ENCODE assay signal across 1 cellular context in genomic region chr7:135917721-135918120, GRCh38.
TF ChIP-seq lines count a peak whose summit lies in the region.

No MANE protein-coding gene starts in this region.

TF ChIP-seq in K562, 482 proteins besides CTCF, POLR2A, EP300 and RAD21 (continued from another document):
- peak; percentile 44; the same call in 1 of the 2 replicates for TF ChIP-seq IRF9 (tag; IDR thresholded peaks at IDR 0.05)
- peak; percentile 32; the same call in 1 of the 2 replicates for TF ChIP-seq USF1 (CRISPR knock-in tag; IDR thresholded peaks at IDR 0.05)
- TF ChIP-seq STAT5A (IDR thresholded peaks at IDR 0.05; ENCODE audit: borderline replicate concordance, low read length), result peak; percentile 40; the same call in 1 of the 2 replicates
- TF ChIP-seq SOX6 (IDR thresholded peaks at IDR 0.05), result peak; percentile 87
- 0 out of 2 replicates have a peak, but pooled peaks have one; percentile 21 for TF ChIP-seq MAX (CRISPR knock-in tag; IDR thresholded peaks at IDR 0.05)
- no peak for TF ChIP-seq KLF13 (tag; IDR thresholded peaks at IDR 0.05; ENCODE audit: borderline replicate concordance, low read depth)
- no peak for TF ChIP-seq SMC3 (conservative IDR thresholded peaks at IDR 0.05; ENCODE audit: insufficient read depth, low read depth, low read length)
- TF ChIP-seq RAD51 (IDR thresholded peaks at IDR 0.05; ENCODE audit: borderline replicate concordance, low read depth), result no peak
- TF ChIP-seq GABPA (tag; conservative IDR thresholded peaks at IDR 0.05; ENCODE audit: low read depth), result no peak
- no peak for TF ChIP-seq ARHGAP35 (IDR thresholded peaks at IDR 0.05; ENCODE audit: partially characterized antibody)
- TF ChIP-seq GATA2 (CRISPR knock-in tag; IDR thresholded peaks at IDR 0.05), result peak; percentile 65
- TF ChIP-seq ZNF740 (CRISPR knock-in tag; IDR thresholded peaks at IDR 0.05), result 0 out of 2 replicates have a peak, but pooled peaks have one; percentile 17
- TF ChIP-seq ZNF740 (tag; IDR thresholded peaks at IDR 0.05), result no peak
- TF ChIP-seq TEAD4 (IDR thresholded peaks at IDR 0.05; ENCODE audit: low read length), result peak; percentile 79
- TF ChIP-seq TEAD4 (CRISPR knock-in tag; IDR thresholded peaks at IDR 0.05; ENCODE audit: borderline replicate concordance), result no peak
- peak; percentile 78 for TF ChIP-seq CBFA2T3 (IDR thresholded peaks at IDR 0.05)
- no peak for TF ChIP-seq NR0B1 (IDR thresholded peaks at IDR 0.05; ENCODE audit: partially characterized antibody)
- TF ChIP-seq ZNF445 (CRISPR knock-in tag; IDR thresholded peaks at IDR 0.05; ENCODE audit: low read depth), result no peak
- 0 out of 2 replicates have a peak, but pooled peaks have one; percentile 24 for TF ChIP-seq ESRRA (IDR thresholded peaks at IDR 0.05; ENCODE audit: borderline replicate concordance, low read depth)
- peak; percentile 77 for TF ChIP-seq ATF7 (IDR thresholded peaks at IDR 0.05)
- no peak for TF ChIP-seq BACH1 (tag; IDR thresholded peaks at IDR 0.05)
- TF ChIP-seq ADNP (tag; IDR thresholded peaks at IDR 0.05), result no peak
